ENCODE assay signal across 9 cellular contexts in the genomic region with DNA sequence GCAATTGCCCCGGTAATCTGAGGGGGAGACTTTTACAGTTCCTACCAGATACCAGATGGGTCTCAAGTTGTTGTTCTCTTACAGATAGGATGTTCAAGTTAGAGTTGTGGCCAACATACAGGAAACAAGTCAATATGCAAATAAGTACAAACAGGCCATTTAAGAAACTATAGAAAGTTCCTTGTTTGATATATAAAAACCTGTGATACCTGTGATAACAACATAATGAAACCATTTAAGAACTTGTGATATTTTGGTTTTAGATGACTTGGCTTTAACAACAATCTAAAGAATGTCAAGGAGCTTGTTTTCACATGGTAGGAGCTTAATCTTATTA. TPM values are rescaled to one million over a fixed set of nuclear protein-coding genes. Genes with fewer than 3 reads are reported as not detected.
DNase-seq lines count a peak whose midpoint lies in the region; ATAC-seq, FAIRE-seq and TF ChIP-seq lines count a peak whose summit lies in the region.
"Had no signal": no experiment of that assay in that cellular context is flagged by ENCODE, and none has a peak within 500 bp of the region (broad histone marks: within the 10 kb centered on the region; RNA-seq: fewer than 3 reads in every experiment).

No MANE protein-coding gene starts in this region.

- no peak for TF ChIP-seq CTCF in astrocyte (IDR thresholded peaks at IDR 0.05; ENCODE audit: insufficient read depth, low read depth, low read length)
- TF ChIP-seq CTCF in tibial artery (IDR thresholded peaks at IDR 0.05): no peak
- no peak for TF ChIP-seq CTCF in right lobe of liver (IDR thresholded peaks at IDR 0.05)

- no peaks in the 10 kb centered on the region for H3K27me3 Mint-ChIP-seq in activated T-cell treated with anti-CD3 and anti-CD28 coated beads, Interleukin-2, amount 50 U/mL, for 24 hours
- H3K27me3 Mint-ChIP-seq in astrocyte (ENCODE audit: low read depth, unreplicated experiment): no peaks in the 10 kb centered on the region

- no peak overlapping the region for H2AFZ ChIP-seq in astrocyte (ENCODE audit: low read depth, low read length)

- peak; percentile 46 for ATAC-seq in HG03139 (IDR thresholded peaks at IDR 0.05; ENCODE audit: unreplicated experiment)
- ATAC-seq in right lobe of liver: no peak

- no peak overlapping the region for H3K4me3 ChIP-seq in astrocyte (ENCODE audit: insufficient read depth, low read depth, low read length)
- H3K4me3 ChIP-seq in tibial artery: no peak overlapping the region
- H3K4me3 ChIP-seq in right lobe of liver: no peak overlapping the region

- no peak for FAIRE-seq in astrocyte (lab: Jason Lieb, UNC)

- H3K9me3 ChIP-seq in astrocyte (ENCODE audit: insufficient read depth, low read depth, low read length) (no peaks in the 10 kb centered on the region), tibial artery (no peaks in the 10 kb centered on the region), right lobe of liver (no peaks in the 10 kb centered on the region)

- peaks cover 64% of the 10 kb centered on the region for H4K20me1 ChIP-seq in astrocyte (ENCODE audit: insufficient read depth, low read length)

- H3K36me3 Mint-ChIP-seq in activated T-cell treated with anti-CD3 and anti-CD28 coated beads, Interleukin-2, amount 50 U/mL, for 24 hours (ENCODE audit: low read depth): peaks cover 68% of the 10 kb centered on the region
- H3K36me3 Mint-ChIP-seq in astrocyte (ENCODE audit: low read depth, unreplicated experiment): peaks cover 17% of the 10 kb centered on the region

- H3K4me1 Mint-ChIP-seq in activated T-cell treated with anti-CD3 and anti-CD28 coated beads, Interleukin-2, amount 50 U/mL, for 24 hours (ENCODE audit: low read depth): peaks cover 80% of the 10 kb centered on the region
- H3K4me1 Mint-ChIP-seq in astrocyte (ENCODE audit: low read depth, unreplicated experiment): peaks cover 46% of the 10 kb centered on the region

- intact Hi-C loops in tibial artery (cut with DNase I; ENCODE audit: low total_unique reads): no loop called here
- intact Hi-C loops in right lobe of liver (cut with DNase I): no loop called here

- peaks cover 60% of the 10 kb centered on the region for H3K79me2 ChIP-seq in astrocyte (ENCODE audit: insufficient read depth, low read length)

- H3K9me3 Mint-ChIP-seq in activated T-cell treated with anti-CD3 and anti-CD28 coated beads, Interleukin-2, amount 50 U/mL, for 24 hours: no peaks in the 10 kb centered on the region
- H3K9me3 Mint-ChIP-seq in astrocyte (ENCODE audit: unreplicated experiment): no peaks in the 10 kb centered on the region

- H3K4me3 Mint-ChIP-seq in activated T-cell treated with anti-CD3 and anti-CD28 coated beads, Interleukin-2, amount 50 U/mL, for 24 hours: no peak overlapping the region
- H3K4me3 Mint-ChIP-seq in astrocyte (ENCODE audit: unreplicated experiment): no peak overlapping the region

- 91% methylated on average over 1 of the region's 1 CpG for WGBS in right lobe of liver (ENCODE audit: insufficient coverage, low coverage, low lambda C conversion rate, missing lambda C conversion rate)

- H3K4me1 ChIP-seq in astrocyte (ENCODE audit: insufficient read depth, low read length): peaks cover 29% of the 10 kb centered on the region
- H3K4me1 ChIP-seq in tibial artery: peaks cover 0 to 28% (median 9%) of the 10 kb centered on the region in 4 donors
- H3K4me1 ChIP-seq in right lobe of liver: peaks cover 0 to 32% (median 13%) of the 10 kb centered on the region in 4 donors

- H3K4me2 ChIP-seq in astrocyte (ENCODE audit: low read length): peak overlapping the region; percentile 5

- H3K9ac ChIP-seq in astrocyte (ENCODE audit: low read length): peak overlapping the region; percentile 17

- no peaks in the 10 kb centered on the region for H3K27me3 ChIP-seq in astrocyte (ENCODE audit: insufficient read depth, low read length)
- H3K27me3 ChIP-seq in tibial artery: no peaks in the 10 kb centered on the region
- no peaks in the 10 kb centered on the region for H3K27me3 ChIP-seq in right lobe of liver

- peaks cover 22% of the 10 kb centered on the region for H3K36me3 ChIP-seq in astrocyte (ENCODE audit: insufficient read depth, low read length)
- peaks cover 2 to 9% (median 3%) of the 10 kb centered on the region in 3 donors for H3K36me3 ChIP-seq in tibial artery
- H3K36me3 ChIP-seq in right lobe of liver: peaks cover 0 to 2% (median 0%) of the 10 kb centered on the region in 4 donors

- H3K27ac Mint-ChIP-seq in activated T-cell treated with anti-CD3 and anti-CD28 coated beads, Interleukin-2, amount 50 U/mL, for 24 hours: peak overlapping the region; percentile 85
- H3K27ac Mint-ChIP-seq in astrocyte (ENCODE audit: unreplicated experiment): peak overlapping the region; percentile 97

- H3K27ac ChIP-seq in astrocyte (ENCODE audit: low read depth, low read length) (peak overlapping the region; percentile 57), tibial artery (peak overlapping the region; percentile 0 to 13), right lobe of liver (no peak overlapping the region)

- TF ChIP-seq POLR2A in right lobe of liver (IDR thresholded peaks at IDR 0.05): no peak

- DNase-seq in activated T-cell treated with anti-CD3 and anti-CD28 coated beads, Interleukin-2, amount 50 U/mL, for 24 hours: no peak
- DNase-seq in activated T-cell treated with anti-CD3 and anti-CD28 coated beads for 4 hours (no peak), astrocyte (ENCODE audit: low read depth) (no peak), tibial artery (no peak), right lobe of liver (no peak), GM19238 (ENCODE audit: insufficient read length, low spot score) (no peak), NCI-H69 (lab: John Stamatoyannopoulos, UW) (no peak)
- DNase-seq: Right ventricle myocardium superior had no signal

RNA-seq across cellular contexts. Expression of gene CDR2, which starts 16.8 kb away (rescaled TPM):
- 56.5 and 57.6 TPM in 2 replicates for total RNA-seq in astrocyte
- 10 to 100 TPM in 5 of 6 experiments, 1 to 10 TPM in 1; 8.2 to 16.8 (median 14.2) TPM for total RNA-seq in right lobe of liver

Comparison
In these comparisons a context has a peak if more than half of its experiments do, and no peak if none do; other contexts are left out.
1. H3K27ac ChIP-seq: peak in astrocyte (single experiment) and tibial artery (2 of 2); none in right lobe of liver (0 of 3).